9 cellular contexts compared by ENCODE assay signal in the genomic region with DNA sequence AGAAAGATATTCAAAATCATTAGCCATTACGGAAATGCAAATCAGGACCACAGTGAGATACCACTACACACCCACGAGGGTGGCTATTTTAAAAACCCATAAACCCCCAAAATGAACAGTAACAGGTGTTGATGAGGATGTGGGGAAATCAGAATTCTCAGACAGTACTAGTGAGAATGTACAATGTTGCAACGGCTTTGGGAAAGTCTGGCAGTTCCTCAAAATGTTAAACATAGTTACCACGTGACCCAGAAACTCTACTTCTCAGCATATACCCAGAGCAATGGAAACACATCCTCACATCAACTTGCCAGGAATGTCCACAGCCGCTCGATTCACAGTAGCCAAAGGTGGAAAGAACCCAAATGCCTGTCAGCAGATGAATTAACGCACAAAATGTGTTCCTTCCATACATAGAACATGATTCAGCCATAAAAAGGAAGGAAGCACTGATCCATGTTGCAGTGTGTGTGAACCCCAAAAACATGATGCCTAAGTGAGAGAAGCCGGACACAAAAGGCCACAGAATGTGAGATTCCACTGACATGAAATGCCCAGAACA. TPM values are rescaled to one million over a fixed set of nuclear protein-coding genes. Genes with fewer than 3 reads are reported as not detected.
DNase-seq lines count a peak whose midpoint lies in the region; ATAC-seq lines count a peak whose summit lies in the region.
"Had no signal": no experiment of that assay in that cellular context is flagged by ENCODE, and none has a peak within 500 bp of the region (broad histone marks: within the 10 kb centered on the region; RNA-seq: fewer than 3 reads in every experiment).

No MANE protein-coding gene starts in this region.

- ATAC-seq in GM18502 (IDR thresholded peaks at IDR 0.05; ENCODE audit: poor library complexity, unreplicated experiment) (peak; percentile 79), HG02623 (IDR thresholded peaks at IDR 0.05; ENCODE audit: unreplicated experiment) (peak; percentile 68), HG03280 (IDR thresholded peaks at IDR 0.05; ENCODE audit: unreplicated experiment) (no peak)

- DNase-seq in SIG-M5 (lab: John Stamatoyannopoulos, UW), result peak; percentile 44
- peak; percentile 58 for DNase-seq in myocyte (ENCODE audit: low read depth)
- DNase-seq in mesenteric fat pad (ENCODE audit: low spot score), result no peak
- DNase-seq in activated naive CD4-positive, alpha-beta T cell treated with Interleukin-2 at 50 U/mL for 16 hours, result no peak
- no peak for DNase-seq in NCI-H82 (lab: John Stamatoyannopoulos, UW)

RNA-seq across cellular contexts. Expression of a gene that starts 7.0 kb away (rescaled TPM):
- total RNA-seq in myocyte (0.43 TPM in 1 of 2 replicates, not detected in the other), mesenteric fat pad (293 TPM)
- not detected for polyA plus RNA-seq in myocyte (2012)
- polyA plus RNA-seq: neural cell had no signal

RNA-seq across cellular contexts. Expression of a gene that starts 23.9 kb away (rescaled TPM):
- total RNA-seq in myocyte (not detected in 2 replicates), mesenteric fat pad (0.87 TPM)
- not detected for polyA plus RNA-seq in myocyte (2012)
- polyA plus RNA-seq: neural cell had no signal

RNA-seq across cellular contexts. Expression of a gene that starts 32.8 kb away (rescaled TPM):
- total RNA-seq in myocyte (19.3 and 20.2 TPM in 2 replicates), mesenteric fat pad (13.1 TPM)
- 12.8 TPM for polyA plus RNA-seq in myocyte (2012)

RNA-seq across cellular contexts. Expression of a gene that starts 35.3 kb away (rescaled TPM):
- 0.57 and 0.62 TPM in 2 replicates for total RNA-seq in myocyte
- polyA plus RNA-seq in myocyte (2012), result 0.82 TPM
- total RNA-seq in mesenteric fat pad, result 185 TPM
- polyA plus RNA-seq: neural cell had no signal

RNA-seq across cellular contexts. Expression of a gene that starts 35.5 kb away (rescaled TPM):
- 8.3 and 8.7 TPM in 2 replicates for total RNA-seq in myocyte
- polyA plus RNA-seq in myocyte (2012), result 8.6 TPM
- 16.2 TPM for total RNA-seq in mesenteric fat pad

Comparison
In these comparisons a context has a peak if more than half of its experiments do, and no peak if none do; other contexts are left out.
1. DNase-seq: peak in SIG-M5 (single experiment) and myocyte (single experiment); none in mesenteric fat pad (single experiment), activated naive CD4-positive, alpha-beta T cell treated with Interleukin-2 at 50 U/mL for 16 hours (single experiment) and NCI-H82 (single experiment).
2. RNA of a gene that starts 7.0 kb away (total RNA-seq): 293 TPM in mesenteric fat pad (single experiment); 0.43 TPM in myocyte; every median in the first group is over 100 times any median in the second.